8 cellular contexts compared by ENCODE assay signal in genomic region chr16:67843343-67843765, GRCh38. TPM values are rescaled to one million over a fixed set of nuclear protein-coding genes. Genes with fewer than 3 reads are reported as not detected.
DNase-seq lines count a peak whose midpoint lies in the region; ATAC-seq lines count a peak whose summit lies in the region.

No MANE protein-coding gene starts in this region.

- H3K4me1 Mint-ChIP-seq in natural killer cell treated with Interleukin-12 subunit alpha and Interleukin-12 subunit beta and Interleukin-15 and Interleukin-18, amount 100 ng/mL, for 72 hours (ENCODE audit: low read depth in 2 of 2) = peaks cover 27 to 31% of the 10 kb centered on the region in 2 donors

- H3K79me2 ChIP-seq in Karpas-422 (ENCODE audit: low read length) = peaks cover 52% of the 10 kb centered on the region

- H3K27me3 Mint-ChIP-seq in natural killer cell treated with Interleukin-12 subunit alpha and Interleukin-12 subunit beta and Interleukin-15 and Interleukin-18, amount 100 ng/mL, for 72 hours = no peaks in the 10 kb centered on the region

- H3K9me3 ChIP-seq in BLaER1 treated with 17β-estradiol and CSF1 and Interleukin-3, amounts not matched to agents 10 nM and 100 nM (replicated peaks in 1 of 11) = no peaks in the 10 kb centered on the region
- H3K9me3 ChIP-seq in Karpas-422 (ENCODE audit: low read length) = no peaks in the 10 kb centered on the region

- H3K9me3 Mint-ChIP-seq in natural killer cell treated with Interleukin-12 subunit alpha and Interleukin-12 subunit beta and Interleukin-15 and Interleukin-18, amount 100 ng/mL, for 72 hours = no peaks in the 10 kb centered on the region

- peaks cover 38 to 48% (median 45%) of the 10 kb centered on the region in 10 experiments for H3K4me1 ChIP-seq in BLaER1 treated with 17β-estradiol and CSF1 and Interleukin-3, amounts not matched to agents 10 nM and 100 nM
- H3K4me1 ChIP-seq in Karpas-422 (ENCODE audit: low read length) = peaks cover 44% of the 10 kb centered on the region

- no peaks in the 10 kb centered on the region for H3K27me3 ChIP-seq in BLaER1 treated with 17β-estradiol and CSF1 and Interleukin-3, amounts not matched to agents 10 nM and 100 nM
- H3K27me3 ChIP-seq in Karpas-422 (ENCODE audit: low read length) = no peaks in the 10 kb centered on the region

- peak overlapping the region; percentile 92 for H3K4me3 Mint-ChIP-seq in natural killer cell treated with Interleukin-12 subunit alpha and Interleukin-12 subunit beta and Interleukin-15 and Interleukin-18, amount 100 ng/mL, for 72 hours

- peaks cover 17 to 50% (median 35%) of the 10 kb centered on the region in 11 experiments; a peak in 20 of 22 replicates for H4K20me1 ChIP-seq in BLaER1 treated with 17β-estradiol and CSF1 and Interleukin-3, amounts not matched to agents 10 nM and 100 nM
- peaks cover 21% of the 10 kb centered on the region; the same call in 1 of the 2 replicates for H4K20me1 ChIP-seq in Karpas-422 (ENCODE audit: insufficient read depth, low read depth, low read length)

- ATAC-seq in natural killer cell treated with Interleukin-12 subunit alpha and Interleukin-12 subunit beta and Interleukin-15 and Interleukin-18, amount 100 ng/mL, for 72 hours = no peak

- peaks cover 0 to 2% (median 0%) of the 10 kb centered on the region in 11 experiments; a peak in 2 of 22 replicates for H3K36me3 ChIP-seq in BLaER1 treated with 17β-estradiol and CSF1 and Interleukin-3, amounts not matched to agents 10 nM and 100 nM
- H3K36me3 ChIP-seq in Karpas-422 (ENCODE audit: insufficient read depth, low read length) = 0 out of 2 replicates have a peak, but pooled peaks cover 3% of the 10 kb centered on the region

- peak overlapping the region; percentile 86 to 90 for H3K27ac Mint-ChIP-seq in natural killer cell treated with Interleukin-12 subunit alpha and Interleukin-12 subunit beta and Interleukin-15 and Interleukin-18, amount 100 ng/mL, for 72 hours

- H3K36me3 Mint-ChIP-seq in natural killer cell treated with Interleukin-12 subunit alpha and Interleukin-12 subunit beta and Interleukin-15 and Interleukin-18, amount 100 ng/mL, for 72 hours = no peaks in the 10 kb centered on the region

- H3K4me3 ChIP-seq in BLaER1 treated with 17β-estradiol and CSF1 and Interleukin-3, amounts not matched to agents 10 nM and 100 nM = peak overlapping the region; percentile 55 to 98 (median 76)
- peak overlapping the region; percentile 100 for H3K4me3 ChIP-seq in Karpas-422 (ENCODE audit: low read length)

- peak overlapping the region; percentile 83 to 99 (median 93) for H3K9ac ChIP-seq in BLaER1 treated with 17β-estradiol and CSF1 and Interleukin-3, amounts not matched to agents 10 nM and 100 nM
- H3K9ac ChIP-seq in Karpas-422 (ENCODE audit: low read length) = peak overlapping the region; percentile 98

- peak overlapping the region; percentile 46 to 94 (median 87); a peak in 21 of 22 replicates for H3K27ac ChIP-seq in BLaER1 treated with 17β-estradiol and CSF1 and Interleukin-3, amounts not matched to agents 10 nM and 100 nM
- H3K27ac ChIP-seq in Karpas-422 (ENCODE audit: low read length) (peak overlapping the region; percentile 79), cingulate gyrus (ENCODE audit: low read depth, low read length) (peak overlapping the region; percentile 100)

- no peak for DNase-seq in Karpas-422
- no peak for DNase-seq in natural killer cell treated with Interleukin-12 subunit alpha and Interleukin-12 subunit beta and Interleukin-15 and Interleukin-18, amount 100 ng/mL, for 72 hours (ENCODE audit: low spot score)
- no peak for DNase-seq in stimulated activated naive CD4-positive, alpha-beta T cell treated with Interleukin-2 at 50 U/mL for 16 hours (lab: John Stamatoyannopoulos, UW)
- DNase-seq in putamen (ENCODE audit: low spot score) = no peak
- DNase-seq in cerebellar cortex (ENCODE audit: low spot score) = no peak
- no peak for DNase-seq in SIG-M5 (lab: John Stamatoyannopoulos, UW)

- H2AFZ ChIP-seq in Karpas-422 (ENCODE audit: low read length) = no peak overlapping the region

- H3K4me2 ChIP-seq in BLaER1 treated with 17β-estradiol and CSF1 and Interleukin-3, amounts not matched to agents 10 nM and 100 nM = peak overlapping the region; percentile 90 to 100 (median 98)
- H3K4me2 ChIP-seq in Karpas-422 (ENCODE audit: low read depth, low read length, poor library complexity, severe bottlenecking) = peak overlapping the region; percentile 92

- H3K9me2 ChIP-seq in Karpas-422 (replicated peaks; ENCODE audit: insufficient read depth, low read length) = no peaks in the 10 kb centered on the region

RNA-seq across cellular contexts. Expression of gene THAP11, which starts 1.2 kb away (rescaled TPM):
- 57.1 and 89.9 TPM in 2 replicates for total RNA-seq in Karpas-422 (2014; rRNA removed; shearing (Covaris generic); ENCODE audit: low replicate concordance)
- 10 to 100 TPM; 30.5 to 45.9 TPM for total RNA-seq in natural killer cell treated with Interleukin-12 subunit alpha and Interleukin-12 subunit beta and Interleukin-15 and Interleukin-18, amount 100 ng/mL, for 72 hours

RNA-seq across cellular contexts. Expression of gene NUTF2, which starts 3.4 kb away (rescaled TPM):
- 179 and 237 TPM in 2 replicates for total RNA-seq in Karpas-422 (2014; rRNA removed; shearing (Covaris generic); ENCODE audit: low replicate concordance)
- total RNA-seq in natural killer cell treated with Interleukin-12 subunit alpha and Interleukin-12 subunit beta and Interleukin-15 and Interleukin-18, amount 100 ng/mL, for 72 hours = 100 to 1,000 TPM; 114 to 124 TPM

RNA-seq across cellular contexts. Expression of gene CENPT, which starts 4.1 kb away (rescaled TPM):
- 22.0 and 36.0 TPM in 2 replicates for total RNA-seq in Karpas-422 (2014; rRNA removed; shearing (Covaris generic); ENCODE audit: low replicate concordance)
- 10 to 100 TPM; 51.6 to 83.7 TPM for total RNA-seq in natural killer cell treated with Interleukin-12 subunit alpha and Interleukin-12 subunit beta and Interleukin-15 and Interleukin-18, amount 100 ng/mL, for 72 hours

RNA-seq across cellular contexts. Expression of gene EDC4, which starts 29.5 kb away (rescaled TPM):
- total RNA-seq in Karpas-422 (2014; rRNA removed; shearing (Covaris generic); ENCODE audit: low replicate concordance) = 46.4 and 52.1 TPM in 2 replicates
- total RNA-seq in natural killer cell treated with Interleukin-12 subunit alpha and Interleukin-12 subunit beta and Interleukin-15 and Interleukin-18, amount 100 ng/mL, for 72 hours = 100 to 1,000 TPM; 100 to 151 TPM

RNA-seq across cellular contexts. Expression of gene TSNAXIP1, which starts 36.7 kb away (rescaled TPM):
- total RNA-seq in Karpas-422 (2014; rRNA removed; shearing (Covaris generic); ENCODE audit: low replicate concordance) = 0.52 and 1.1 TPM in 2 replicates
- total RNA-seq in natural killer cell treated with Interleukin-12 subunit alpha and Interleukin-12 subunit beta and Interleukin-15 and Interleukin-18, amount 100 ng/mL, for 72 hours = 1 to 10 TPM in 1 of 2 donors, under 1 TPM in 1; 0.24 to 1.1 TPM
